ENCODE assay signal across 16 cellular contexts in the genomic region with DNA sequence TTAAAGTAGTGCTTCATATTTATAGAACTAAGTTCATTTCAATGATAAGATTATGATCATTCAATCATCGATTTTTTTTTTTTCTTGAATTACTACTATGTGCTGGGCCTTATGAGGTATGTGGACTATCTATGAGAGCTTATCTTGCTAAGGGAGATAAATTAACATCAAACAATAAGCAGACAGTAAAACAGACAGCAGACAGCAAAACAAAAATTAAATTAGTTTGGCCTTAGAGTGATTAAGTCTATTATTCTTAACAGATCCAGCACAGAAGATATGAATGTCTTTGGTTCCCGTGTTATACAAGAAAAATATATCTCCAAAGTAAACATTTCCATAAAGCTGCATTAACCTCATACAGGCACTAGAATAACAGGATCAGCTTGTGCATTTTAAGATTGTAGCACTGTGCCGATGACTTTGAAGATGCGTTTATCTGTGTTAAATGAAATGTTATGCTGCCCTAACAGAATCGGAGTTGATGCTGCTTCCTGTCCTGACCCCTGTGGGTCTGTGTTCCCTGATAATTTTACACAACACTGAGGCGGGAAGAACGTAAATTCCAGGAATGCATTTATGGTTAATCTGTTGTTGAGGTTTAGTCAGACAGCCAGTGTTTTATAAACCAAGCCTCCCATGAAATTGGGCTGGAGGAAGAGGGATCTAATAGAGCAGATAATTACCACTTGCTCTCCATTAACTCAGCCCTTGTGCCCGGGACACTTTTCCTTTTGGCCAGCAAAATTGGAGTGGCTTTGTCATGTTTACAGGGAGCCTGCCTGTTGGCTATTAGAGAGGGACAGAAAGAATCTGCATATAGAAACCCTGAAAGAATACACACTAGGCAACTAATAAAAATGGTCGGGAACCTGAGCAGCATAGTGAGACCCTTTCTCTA.
DNase-seq lines count a peak whose midpoint lies in the region; ATAC-seq, FAIRE-seq and TF ChIP-seq lines count a peak whose summit lies in the region.
"Had no signal": no experiment of that assay in that cellular context is flagged by ENCODE, and none has a peak within 500 bp of the region (broad histone marks: within the 10 kb centered on the region; RNA-seq: fewer than 3 reads in every experiment).

No MANE protein-coding gene starts in this region.

- ATAC-seq in left cardiac atrium (no peak), GM18511 (IDR thresholded peaks at IDR 0.05; ENCODE audit: unreplicated experiment) (no peak)
- ATAC-seq: A549 had no signal

- no peak overlapping the region for H2AFZ ChIP-seq in astrocyte (ENCODE audit: low read depth, low read length)
- H2AFZ ChIP-seq in smooth muscle cell (ENCODE audit: low read depth), result no peak overlapping the region

- TF ChIP-seq CTCF in left ventricle myocardium inferior (IDR thresholded peaks at IDR 0.05; ENCODE audit: borderline replicate concordance), result no peak
- no peak for TF ChIP-seq CTCF in astrocyte (IDR thresholded peaks at IDR 0.05; ENCODE audit: insufficient read depth, low read depth, low read length)
- TF ChIP-seq CTCF in smooth muscle cell (IDR thresholded peaks at IDR 0.05; ENCODE audit: borderline replicate concordance, insufficient read depth, poor library complexity, severe bottlenecking), result no peak

- no peak overlapping the region for H3K4me3 ChIP-seq in left ventricle myocardium inferior
- H3K4me3 ChIP-seq in astrocyte (ENCODE audit: insufficient read depth, low read depth, low read length), result no peak overlapping the region
- no peak overlapping the region for H3K4me3 ChIP-seq in smooth muscle cell
- H3K4me3 ChIP-seq: A549, SK-N-MC, tibial artery had no signal

- WGBS in smooth muscle cell (ENCODE audit: low lambda C conversion rate), result 24% methylated on average over 9 of the region's 9 CpGs

- peaks cover 21% of the 10 kb centered on the region for H3K36me3 Mint-ChIP-seq in astrocyte (ENCODE audit: low read depth, unreplicated experiment)
- H3K36me3 Mint-ChIP-seq in activated T-helper 2 cell treated with anti-CD3 and anti-CD28 coated beads, Interferon-gamma antibody, Interleukin-2, Interleukin-4, amounts not matched to agents 10 μg/mL and 5 μg/mL and 100 μg/mL, durations not matched to agents 14 hours and 24 hours and 36 hours (ENCODE audit: low read depth), result peaks cover 7% of the 10 kb centered on the region

- FAIRE-seq in astrocyte (lab: Jason Lieb, UNC), result no peak
- FAIRE-seq: A549 had no signal

- H3F3A ChIP-seq in smooth muscle cell (ENCODE audit: low read depth), result peaks cover 59% of the 10 kb centered on the region

- H3K27me3 Mint-ChIP-seq in astrocyte (ENCODE audit: low read depth, unreplicated experiment), result no peaks in the 10 kb centered on the region
- no peaks in the 10 kb centered on the region for H3K27me3 Mint-ChIP-seq in activated T-helper 2 cell treated with anti-CD3 and anti-CD28 coated beads, Interferon-gamma antibody, Interleukin-2, Interleukin-4, amounts not matched to agents 10 μg/mL and 5 μg/mL and 100 μg/mL, durations not matched to agents 14 hours and 24 hours and 36 hours (ENCODE audit: low read depth)

- H4K20me1 ChIP-seq in astrocyte (ENCODE audit: insufficient read depth, low read length) (peaks cover 60% of the 10 kb centered on the region), smooth muscle cell (ENCODE audit: low read depth) (peaks cover 99% of the 10 kb centered on the region)

- H3K9me3 ChIP-seq in left ventricle myocardium inferior (replicated peaks) (no peaks in the 10 kb centered on the region), astrocyte (ENCODE audit: insufficient read depth, low read depth, low read length) (no peaks in the 10 kb centered on the region), smooth muscle cell (replicated peaks; ENCODE audit: low read depth) (no peaks in the 10 kb centered on the region)
- H3K9me3 ChIP-seq: A549, Caco-2, neutrophil, tibial artery had no signal

- H3K4me1 Mint-ChIP-seq in astrocyte (ENCODE audit: low read depth, unreplicated experiment), result peaks cover 8% of the 10 kb centered on the region
- H3K4me1 Mint-ChIP-seq in activated T-helper 2 cell treated with anti-CD3 and anti-CD28 coated beads, Interferon-gamma antibody, Interleukin-2, Interleukin-4, amounts not matched to agents 10 μg/mL and 5 μg/mL and 100 μg/mL, durations not matched to agents 14 hours and 24 hours and 36 hours (ENCODE audit: low read depth), result no peaks in the 10 kb centered on the region

- H3K27ac Mint-ChIP-seq in astrocyte (ENCODE audit: unreplicated experiment), result peak overlapping the region; percentile 12
- H3K27ac Mint-ChIP-seq in activated T-helper 2 cell treated with anti-CD3 and anti-CD28 coated beads, Interferon-gamma antibody, Interleukin-2, Interleukin-4, amounts not matched to agents 10 μg/mL and 5 μg/mL and 100 μg/mL, durations not matched to agents 14 hours and 24 hours and 36 hours, result no peak overlapping the region

- intact Hi-C loops in left ventricle myocardium inferior (cut with micrococcal nuclease), result no loop called here
- intact Hi-C loops in left cardiac atrium (cut with DNase I), result no loop called here
- intact Hi-C loops in activated T-helper 2 cell treated with anti-CD3 and anti-CD28 coated beads, Interferon-gamma antibody, Interleukin-2, Interleukin-4, amounts not matched to agents 10 μg/mL and 5 μg/mL and 100 μg/mL, durations not matched to agents 14 hours and 24 hours and 36 hours (cut with micrococcal nuclease), result no loop called here

- H3K79me2 ChIP-seq in astrocyte (ENCODE audit: insufficient read depth, low read length) (no peaks in the 10 kb centered on the region), smooth muscle cell (ENCODE audit: low read depth) (peaks cover 45% of the 10 kb centered on the region)

- H3K4me3 Mint-ChIP-seq in astrocyte (ENCODE audit: unreplicated experiment), result no peak overlapping the region
- no peak overlapping the region for H3K4me3 Mint-ChIP-seq in activated T-helper 2 cell treated with anti-CD3 and anti-CD28 coated beads, Interferon-gamma antibody, Interleukin-2, Interleukin-4, amounts not matched to agents 10 μg/mL and 5 μg/mL and 100 μg/mL, durations not matched to agents 14 hours and 24 hours and 36 hours (ENCODE audit: low read depth)

- H3K4me1 ChIP-seq in left ventricle myocardium inferior (peaks cover 50% of the 10 kb centered on the region), astrocyte (ENCODE audit: insufficient read depth, low read length) (peaks cover 4% of the 10 kb centered on the region), smooth muscle cell (ENCODE audit: low read depth) (peaks cover 9% of the 10 kb centered on the region)
- H3K4me1 ChIP-seq: A549, Caco-2, tibial artery had no signal

- H3K4me2 ChIP-seq in astrocyte (ENCODE audit: low read length) (peak overlapping the region; percentile 30), smooth muscle cell (peak overlapping the region; percentile 57)
- H3K4me2 ChIP-seq: A549 had no signal

- peak overlapping the region; percentile 19 for H3K9ac ChIP-seq in astrocyte (ENCODE audit: low read length)
- no peak overlapping the region for H3K9ac ChIP-seq in smooth muscle cell (ENCODE audit: low read depth)

- H3K36me3 ChIP-seq in left ventricle myocardium inferior (peaks cover 58% of the 10 kb centered on the region), astrocyte (ENCODE audit: insufficient read depth, low read length) (peaks cover 43% of the 10 kb centered on the region), smooth muscle cell (ENCODE audit: low read depth) (peaks cover 30% of the 10 kb centered on the region)

- H3K27me3 ChIP-seq in left ventricle myocardium inferior (ENCODE audit: low read depth) (no peaks in the 10 kb centered on the region), astrocyte (ENCODE audit: insufficient read depth, low read length) (no peaks in the 10 kb centered on the region), smooth muscle cell (ENCODE audit: low read depth) (no peaks in the 10 kb centered on the region)
- H3K27me3 ChIP-seq: neutrophil, tibial artery had no signal

- DNase-seq in left ventricle myocardium inferior (no peak), left cardiac atrium (no peak), astrocyte (ENCODE audit: low read depth) (peak; percentile 80), islet precursor cell (peak; percentile 64), smooth muscle cell (lab: John Stamatoyannopoulos, UW; ENCODE audit: unreplicated experiment) (no peak), AG08396 (ENCODE audit: low spot score) (no peak)
- DNase-seq in activated T-helper 2 cell treated with anti-CD3 and anti-CD28 coated beads, Interferon-gamma antibody, Interleukin-2, Interleukin-4, amounts not matched to agents 10 μg/mL and 5 μg/mL and 100 μg/mL, durations not matched to agents 14 hours and 24 hours and 36 hours (ENCODE audit: low spot score), result no peak
- DNase-seq: Caco-2; effector CD8-positive, alpha-beta T cell; glutamatergic neuron; NCI-H2029 treated with DMSO at 0.1 percent for 48 hours; tibial artery had no signal

- H3K27ac ChIP-seq in left ventricle myocardium inferior (replicated peaks) (peak overlapping the region; percentile 74), astrocyte (ENCODE audit: low read depth, low read length) (peak overlapping the region; percentile 43), smooth muscle cell (ENCODE audit: low read depth) (peak overlapping the region; percentile 70)
- H3K27ac ChIP-seq: A549, neutrophil, SK-N-MC, tibial artery had no signal

- no peaks in the 10 kb centered on the region for H3K9me3 Mint-ChIP-seq in astrocyte (ENCODE audit: unreplicated experiment)
- H3K9me3 Mint-ChIP-seq in activated T-helper 2 cell treated with anti-CD3 and anti-CD28 coated beads, Interferon-gamma antibody, Interleukin-2, Interleukin-4, amounts not matched to agents 10 μg/mL and 5 μg/mL and 100 μg/mL, durations not matched to agents 14 hours and 24 hours and 36 hours, result no peaks in the 10 kb centered on the region

Comparison
In these comparisons a context has a peak if more than half of its experiments do, and no peak if none do; other contexts are left out.
1. DNase-seq: peak in astrocyte (single experiment) and islet precursor cell (single experiment); none in left ventricle myocardium inferior (single experiment), left cardiac atrium (single experiment), smooth muscle cell (single experiment), activated T-helper 2 cell treated with anti-CD3 and anti-CD28 coated beads, Interferon-gamma antibody, Interleukin-2, Interleukin-4, amounts not matched to agents 10 μg/mL and 5 μg/mL and 100 μg/mL, durations not matched to agents 14 hours and 24 hours and 36 hours (single experiment) and AG08396 (single experiment).
2. Peak in every context shown above with its lines, with median percentiles within 50 percentile points of each other: H3K27ac ChIP-seq.